Comparison of ENCODE assay signal across 8 cellular contexts in genomic region chr15:31360158-31360561, GRCh38. TPM values are rescaled to one million over a fixed set of nuclear protein-coding genes. Genes with fewer than 3 reads are reported as not detected.
DNase-seq lines count a peak whose midpoint lies in the region; ATAC-seq and TF ChIP-seq lines count a peak whose summit lies in the region.

No MANE protein-coding gene starts in this region.

- peak overlapping the region; percentile 54 for H3K4me3 ChIP-seq in CD8-positive, alpha-beta T cell (ENCODE audit: low read depth, low read length)
- H3K4me3 ChIP-seq in KMS-11 (IDR thresholded peaks at IDR 0.05; ENCODE audit: insufficient read depth, low read depth, low read length): no peak overlapping the region
- peak overlapping the region; percentile 58 to 66 for H3K4me3 ChIP-seq in neutrophil (ENCODE audit: low read depth in 1 of 2, low read length in 1 of 2)

- H3K9ac ChIP-seq in KMS-11: peak overlapping the region; percentile 67; the same call in 1 of the 2 replicates

- H3K4me1 ChIP-seq in CD8-positive, alpha-beta T cell (ENCODE audit: insufficient read depth, low read length): peaks cover 99% of the 10 kb centered on the region
- H3K4me1 ChIP-seq in KMS-11 (ENCODE audit: low read depth, poor library complexity, severe bottlenecking) (peaks cover 99% of the 10 kb centered on the region), neutrophil (ENCODE audit: control insufficient read depth in 1 of 2, insufficient read depth in 1 of 2, low read depth in 1 of 2, low read length in 1 of 2) (peaks cover 99 to 100% of the 10 kb centered on the region in 2 experiments)

- H4K20me1 ChIP-seq in KMS-11 (ENCODE audit: insufficient read depth): no peaks in the 10 kb centered on the region; the same call in 1 of the 2 replicates

- peak overlapping the region; percentile 86 for H3K4me3 Mint-ChIP-seq in CD8-positive, alpha-beta T cell

- H3K36me3 Mint-ChIP-seq in CD8-positive, alpha-beta T cell: peaks cover 39% of the 10 kb centered on the region

- peak overlapping the region; percentile 97 for H3K27ac Mint-ChIP-seq in CD8-positive, alpha-beta T cell

- no peaks in the 10 kb centered on the region for H3K27me3 ChIP-seq in CD8-positive, alpha-beta T cell (ENCODE audit: insufficient read depth, low read length)
- no peaks in the 10 kb centered on the region for H3K27me3 ChIP-seq in KMS-11 (ENCODE audit: insufficient read depth, low read depth)
- no peaks in the 10 kb centered on the region for H3K27me3 ChIP-seq in neutrophil

- POLR2A ChIA-PET in CD8-positive, alpha-beta T cell (lab: Charles Lee): interaction anchor here (0.7 to 16.2 kb wide), 11 partner anchors 14 to 136 kb away, joined by 3 to 296 read pairs (median 11); partner anchors contain the start of gene KLF13

- CTCF ChIA-PET in CD8-positive, alpha-beta T cell (lab: Charles Lee): interaction anchor here (1.3 to 17.5 kb wide), 7 partner anchors 14 to 145 kb away, joined by 3 to 286 read pairs (median 7); no protein-coding TSS in a partner anchor

- H3K9me3 Mint-ChIP-seq in CD8-positive, alpha-beta T cell: no peaks in the 10 kb centered on the region

- H3K9me3 ChIP-seq in CD8-positive, alpha-beta T cell (ENCODE audit: low read length): no peaks in the 10 kb centered on the region
- H3K9me3 ChIP-seq in neutrophil: no peaks in the 10 kb centered on the region

- peaks cover 100% of the 10 kb centered on the region for H3K79me2 ChIP-seq in KMS-11 (ENCODE audit: insufficient read depth, low read depth)

- intact Hi-C loops in CD8-positive, alpha-beta T cell (cut with DNase I, micrococcal nuclease): loop anchor here in 1 of 2 experiments (2.0 kb wide), 1 partner anchor 143 kb away; no protein-coding TSS in a partner anchor

- peaks cover 97% of the 10 kb centered on the region for H3K4me1 Mint-ChIP-seq in CD8-positive, alpha-beta T cell (ENCODE audit: low read depth)

- no peak for TF ChIP-seq CTCF in CD8-positive, alpha-beta T cell (IDR thresholded peaks at IDR 0.05)
- TF ChIP-seq CTCF in KMS-11 (conservative IDR thresholded peaks at IDR 0.05; ENCODE audit: low read depth, low read length) (no peak), neutrophil (IDR thresholded peaks at IDR 0.05) (no peak)

- peak overlapping the region; percentile 91 for H3K27ac ChIP-seq in CD8-positive, alpha-beta T cell (ENCODE audit: low read depth, low read length)
- H3K27ac ChIP-seq in KMS-11 (peak overlapping the region; percentile 87), caudate nucleus (ENCODE audit: low read depth, low read length) (peak overlapping the region; percentile 31), neutrophil (peak overlapping the region; percentile 95)

- peak overlapping the region; percentile 85 for H3K4me2 ChIP-seq in KMS-11

- ATAC-seq in CD8-positive, alpha-beta T cell: no peak
- no peak for ATAC-seq in GM19328 (IDR thresholded peaks at IDR 0.05; ENCODE audit: unreplicated experiment)

- DNase-seq in CD8-positive, alpha-beta T cell: no peak
- DNase-seq in caudate nucleus (lab: John Stamatoyannopoulos, UW) (no peak), mucosa of gallbladder (ENCODE audit: low spot score) (no peak), SIG-M5 (lab: John Stamatoyannopoulos, UW) (no peak), HCEC 1CT (no peak)

- no peaks in the 10 kb centered on the region for H3K27me3 Mint-ChIP-seq in CD8-positive, alpha-beta T cell (ENCODE audit: low read depth)

- no peaks in the 10 kb centered on the region for H3K36me3 ChIP-seq in CD8-positive, alpha-beta T cell (ENCODE audit: insufficient read depth, low read length)
- no peaks in the 10 kb centered on the region for H3K36me3 ChIP-seq in KMS-11 (ENCODE audit: insufficient read depth)
- H3K36me3 ChIP-seq in neutrophil: peaks cover 6% of the 10 kb centered on the region

- no peak overlapping the region for H2AFZ ChIP-seq in KMS-11 (ENCODE audit: low read depth)

RNA-seq across cellular contexts. Expression of gene KLF13, which starts 33.5 kb away (rescaled TPM):
- total RNA-seq in CD8-positive, alpha-beta T cell: 100 to 1,000 TPM; 359 to 364 TPM
- 86.0 TPM for total RNA-seq in mucosa of gallbladder

Comparison
In these comparisons a context has a peak if more than half of its experiments do, and no peak if none do; other contexts are left out.
1. H3K27ac ChIP-seq: peak in every context shown above with its lines; median percentile 95 in neutrophil; 91 in CD8-positive, alpha-beta T cell; 87 in KMS-11; 31 in caudate nucleus.